Comparison of ENCODE assay signal across 18 cellular contexts in the genomic region with DNA sequence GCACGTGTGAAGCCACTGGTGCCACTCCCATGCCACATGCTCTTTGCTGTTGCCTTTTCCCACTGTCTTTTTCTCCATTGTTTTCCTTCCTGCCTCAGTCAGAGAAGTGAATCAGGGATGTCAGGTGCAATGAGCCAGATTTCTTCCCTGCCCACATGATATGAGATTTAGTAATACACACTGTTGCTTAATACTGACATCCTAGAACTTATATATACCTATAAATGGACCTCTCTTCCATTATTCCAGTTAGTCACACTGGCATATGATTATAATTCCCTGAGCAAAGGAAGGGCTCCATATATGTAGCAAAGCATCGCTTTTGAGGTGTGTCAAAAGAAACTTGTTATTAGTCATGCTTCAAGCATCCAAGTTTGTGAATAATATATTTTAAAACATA. TPM values are rescaled to one million over a fixed set of nuclear protein-coding genes. Genes with fewer than 3 reads are reported as not detected.
DNase-seq lines count a peak whose midpoint lies in the region; ATAC-seq, FAIRE-seq and TF ChIP-seq lines count a peak whose summit lies in the region.
"Had no signal": no experiment of that assay in that cellular context is flagged by ENCODE, and none has a peak within 500 bp of the region (broad histone marks: within the 10 kb centered on the region; RNA-seq: fewer than 3 reads in every experiment).

No MANE protein-coding gene starts in this region.

- no peak overlapping the region for H2BK120ac ChIP-seq in mesenchymal stem cell (ENCODE audit: low read depth, low read length)

- WGBS in GM23248 (ENCODE audit: low coverage in 1 of 2, low lambda C conversion rate in 2 of 2, missing lambda C conversion rate in 2 of 2), 2 experiments, result 76 to 81% methylated on average over 2 of the region's 2 CpGs
- 69% methylated on average over 1 of the region's 2 CpGs for WGBS in mesenchymal stem cell
- WGBS in hepatocyte (ENCODE audit: low lambda C conversion rate, missing lambda C conversion rate), result 97% methylated on average over 2 of the region's 2 CpGs

- H3K9ac ChIP-seq in GM23248, result no peak overlapping the region
- H3K9ac ChIP-seq in PC-3 (ENCODE audit: low read length), result peak overlapping the region; percentile 41; the same call in 1 of the 2 replicates
- no peak overlapping the region for H3K9ac ChIP-seq in endothelial cell of umbilical vein (replicated peaks; ENCODE audit: extremely low read depth, insufficient read depth, low read length)
- H3K9ac ChIP-seq in mesenchymal stem cell (ENCODE audit: low read length), result no peak overlapping the region
- H3K9ac ChIP-seq: neural progenitor cell had no signal

- dilution Hi-C loops in endothelial cell of umbilical vein (cut with MboI; ENCODE audit: extremely low pct_ligation_motif_present, low sequenced_read_pairs), result no loop called here

- H4K8ac ChIP-seq in mesenchymal stem cell (ENCODE audit: low read length), result no peak overlapping the region

- H3K4me3 ChIP-seq in GM23248 (no peak overlapping the region), PC-3 (ENCODE audit: low read length) (no peak overlapping the region), endothelial cell of umbilical vein (replicated peaks in 1 of 3; ENCODE audit: insufficient read depth in 1 of 3, low read depth in 1 of 3, low read length in 3 of 3) (no peak overlapping the region), mesenchymal stem cell (ENCODE audit: insufficient read depth in 1 of 2, low read depth in 1 of 2, low read length in 2 of 2) (no peak overlapping the region), hepatocyte (no peak overlapping the region)
- H3K4me3 ChIP-seq: coronary artery, neural progenitor cell, SK-N-MC had no signal

- no peak overlapping the region for H2BK5ac ChIP-seq in mesenchymal stem cell (ENCODE audit: low read depth, low read length, poor library complexity, severe bottlenecking)

- no peaks in the 10 kb centered on the region for H3K9me3 ChIP-seq in GM23248 (ENCODE audit: low read depth)
- H3K9me3 ChIP-seq in PC-3 (ENCODE audit: low read length), result no peaks in the 10 kb centered on the region
- no peaks in the 10 kb centered on the region for H3K9me3 ChIP-seq in endothelial cell of umbilical vein (replicated peaks; ENCODE audit: control insufficient read depth, insufficient read depth, low read length)
- H3K9me3 ChIP-seq in mesenchymal stem cell (ENCODE audit: control insufficient read depth, low read length), result no peaks in the 10 kb centered on the region
- no peaks in the 10 kb centered on the region for H3K9me3 ChIP-seq in hepatocyte (ENCODE audit: low read depth)

- DNase-seq in GM23248 (peak; percentile 50), PC-3 (peak; percentile 73), endothelial cell of umbilical vein (ENCODE audit: low read depth, low spot score) (no peak), mesenchymal stem cell (no peak), SHP77 treated with DMSO at 0.1 percent for 48 hours (lab: John Stamatoyannopoulos, UW) (no peak), D721Med (ENCODE audit: insufficient read length, low spot score) (no peak), posterior vena cava (ENCODE audit: low spot score) (no peak), hepatocyte (ENCODE audit: low spot score) (no peak)
- DNase-seq: activated CD4-positive, alpha-beta T cell treated with anti-CD3 and anti-CD28 coated beads for 1 hour; activated CD8-positive, alpha-beta memory T cell treated with anti-CD3 and anti-CD28 coated beads, Interleukin-2, amount 10 ng/mL, durations not matched to agents 7 days and 5 days; anterior cingulate cortex; hippocampal formation; NCI-H1436; stimulated activated CD4-positive, alpha-beta T cell treated with anti-CD3 and anti-CD28 coated beads, Interleukin-12 subunit alpha, Interleukin-12 subunit beta, amount 100 ng/mL, for 4 hours had no signal

- TF ChIP-seq CTCF in PC-3 (conservative IDR thresholded peaks at IDR 0.05; ENCODE audit: low read depth, low read length), result no peak
- TF ChIP-seq CTCF in endothelial cell of umbilical vein (IDR thresholded peaks at IDR 0.05; ENCODE audit: extremely low read depth in 1 of 2, insufficient read depth in 1 of 2, low read depth in 1 of 2, low read length in 2 of 2), result no peak
- no peak for TF ChIP-seq CTCF in D721Med (IDR thresholded peaks at IDR 0.05; ENCODE audit: insufficient read depth, missing control alignments)
- no peak for TF ChIP-seq CTCF in hepatocyte (IDR thresholded peaks at IDR 0.05; ENCODE audit: poor library complexity)

- CTCF ChIA-PET in PC-3 (lab: Charles Lee), result no interaction called here
- CTCF ChIA-PET in endothelial cell of umbilical vein (lab: Charles Lee), result interaction anchor here (0.6 to 1.3 kb wide), 6 partner anchors 9 to 507 kb away, joined by 3 to 4 read pairs (median 3); no protein-coding TSS in a partner anchor

- H2AK5ac ChIP-seq in mesenchymal stem cell (ENCODE audit: low read length, severe bottlenecking), result no peak overlapping the region

- H4K20me1 ChIP-seq in GM23248 (ENCODE audit: insufficient read depth), result no peaks in the 10 kb centered on the region
- no peaks in the 10 kb centered on the region for H4K20me1 ChIP-seq in PC-3 (ENCODE audit: low read length)
- H4K20me1 ChIP-seq in endothelial cell of umbilical vein (replicated peaks; ENCODE audit: control insufficient read depth, extremely low read depth, insufficient read depth, low read length), result no peaks in the 10 kb centered on the region
- H4K20me1 ChIP-seq in hepatocyte (ENCODE audit: insufficient read depth, poor library complexity, severe bottlenecking), result no peaks in the 10 kb centered on the region

- H3K14ac ChIP-seq in mesenchymal stem cell (ENCODE audit: low read length in 2 of 2), result no peak overlapping the region

- H3K9me1 ChIP-seq in endothelial cell of umbilical vein (replicated peaks; ENCODE audit: control insufficient read depth, extremely low read depth, insufficient read depth, low read length), result no peaks in the 10 kb centered on the region

- no peaks in the 10 kb centered on the region for H3K79me2 ChIP-seq in GM23248 (ENCODE audit: insufficient read depth)
- no peaks in the 10 kb centered on the region for H3K79me2 ChIP-seq in PC-3 (ENCODE audit: low read length)
- H3K79me2 ChIP-seq in endothelial cell of umbilical vein (ENCODE audit: control insufficient read depth, insufficient read depth, low read length), result no peaks in the 10 kb centered on the region
- no peaks in the 10 kb centered on the region for H3K79me2 ChIP-seq in hepatocyte

- BruUV-seq in PC-3 (replicated peaks; lab: Mats Ljungman, UMichigan), result no TSS peak
- no TSS peak for BruUV-seq in endothelial cell of umbilical vein (replicated peaks; lab: Mats Ljungman, UMichigan)

- in situ Hi-C loops in GM23248 (cut with MboI), result no loop called here

- no peak for TF ChIP-seq POLR2A in endothelial cell of umbilical vein (IDR thresholded peaks at IDR 0.05; ENCODE audit: low read depth, low read length)

- POLR2A ChIA-PET in PC-3 (lab: Charles Lee; ENCODE audit: unreplicated experiment) (no interaction called here), endothelial cell of umbilical vein (lab: Charles Lee) (no interaction called here)

- H3K9me2 ChIP-seq in GM23248 (ENCODE audit: insufficient read depth) (no peaks in the 10 kb centered on the region; the same call in 1 of the 2 replicates), PC-3 (replicated peaks; ENCODE audit: low read length) (no peaks in the 10 kb centered on the region), hepatocyte (replicated peaks; ENCODE audit: insufficient read depth) (no peaks in the 10 kb centered on the region)

- no peak overlapping the region for H2AFZ ChIP-seq in GM23248
- no peak overlapping the region for H2AFZ ChIP-seq in PC-3 (ENCODE audit: low read length)
- no peak overlapping the region for H2AFZ ChIP-seq in endothelial cell of umbilical vein (ENCODE audit: low read depth, low read length)
- H2AFZ ChIP-seq in mesenchymal stem cell (ENCODE audit: low read depth, low read length), result no peak overlapping the region
- H2AFZ ChIP-seq in hepatocyte, result no peak overlapping the region
- H2AFZ ChIP-seq: neural progenitor cell had no signal

- peak overlapping the region; percentile 36 for H4K91ac ChIP-seq in mesenchymal stem cell (ENCODE audit: low read length)

- H3F3A ChIP-seq in GM23248 (ENCODE audit: insufficient read depth), result peaks cover 35% of the 10 kb centered on the region
- no peaks in the 10 kb centered on the region for H3F3A ChIP-seq in PC-3 (ENCODE audit: low read length, unreplicated experiment)

- no peaks in the 10 kb centered on the region for H3K27me3 ChIP-seq in GM23248 (replicated peaks; ENCODE audit: insufficient read depth)
- H3K27me3 ChIP-seq in PC-3 (ENCODE audit: low read length), result no peaks in the 10 kb centered on the region
- no peaks in the 10 kb centered on the region for H3K27me3 ChIP-seq in endothelial cell of umbilical vein (ENCODE audit: control insufficient read depth in 2 of 2, insufficient read depth in 2 of 2, low read length in 2 of 2)
- H3K27me3 ChIP-seq in mesenchymal stem cell (ENCODE audit: control insufficient read depth in 1 of 2, insufficient read depth in 1 of 2, low read length in 2 of 2), result no peaks in the 10 kb centered on the region
- no peaks in the 10 kb centered on the region for H3K27me3 ChIP-seq in hepatocyte
- H3K27me3 ChIP-seq: neural progenitor cell had no signal

- H2BK12ac ChIP-seq in mesenchymal stem cell (ENCODE audit: low read length in 2 of 2), result peak overlapping the region; percentile 46 to 75

- H3K4me1 ChIP-seq in GM23248 (ENCODE audit: insufficient read depth) (peaks cover 28% of the 10 kb centered on the region), PC-3 (ENCODE audit: insufficient read depth, low read length) (peaks cover 34% of the 10 kb centered on the region), endothelial cell of umbilical vein (ENCODE audit: control insufficient read depth, extremely low read depth, insufficient read depth, low read length) (peaks cover 25% of the 10 kb centered on the region), mesenchymal stem cell (ENCODE audit: control insufficient read depth, insufficient read depth, low read depth, low read length) (peaks cover 3% of the 10 kb centered on the region), hepatocyte (ENCODE audit: insufficient read depth) (peaks cover 10% of the 10 kb centered on the region)

- no peaks in the 10 kb centered on the region for H3K36me3 ChIP-seq in GM23248 (ENCODE audit: low read depth)
- H3K36me3 ChIP-seq in PC-3 (ENCODE audit: low read depth, low read length), result no peaks in the 10 kb centered on the region
- H3K36me3 ChIP-seq in endothelial cell of umbilical vein (ENCODE audit: control insufficient read depth in 2 of 2, extremely low read depth in 1 of 2, insufficient read depth in 2 of 2, low read length in 2 of 2), result no peaks in the 10 kb centered on the region
- H3K36me3 ChIP-seq in mesenchymal stem cell (ENCODE audit: control insufficient read depth in 1 of 2, insufficient read depth in 2 of 2, low read depth in 1 of 2, low read length in 2 of 2), result no peaks in the 10 kb centered on the region
- H3K36me3 ChIP-seq in hepatocyte (replicated peaks; ENCODE audit: insufficient read depth, low read depth), result no peaks in the 10 kb centered on the region
- H3K36me3 ChIP-seq: neural progenitor cell had no signal

- intact Hi-C loops in PC-3 (cut with micrococcal nuclease), result no loop called here
- intact Hi-C loops in endothelial cell of umbilical vein (cut with micrococcal nuclease), result no loop called here
- intact Hi-C loops in posterior vena cava (cut with DNase I), result no loop called here

- FAIRE-seq in endothelial cell of umbilical vein (lab: Jason Lieb, UNC) (no peak), D721Med (lab: Jason Lieb, UNC) (no peak)

- no peak overlapping the region for H3K27ac ChIP-seq in GM23248
- H3K27ac ChIP-seq in PC-3 (ENCODE audit: low read length), result peak overlapping the region; percentile 85
- H3K27ac ChIP-seq in endothelial cell of umbilical vein (ENCODE audit: insufficient read depth, low read depth, low read length), result no peak overlapping the region
- no peak overlapping the region for H3K27ac ChIP-seq in mesenchymal stem cell (ENCODE audit: low read length, poor library complexity, severe bottlenecking)
- H3K27ac ChIP-seq in hepatocyte, result no peak overlapping the region
- H3K27ac ChIP-seq: coronary artery, neural progenitor cell, SK-N-MC had no signal

- peak overlapping the region in 1 of 2 experiments; percentile 25 for H3K18ac ChIP-seq in mesenchymal stem cell (ENCODE audit: low read depth in 1 of 2, low read length in 2 of 2)

- ATAC-seq in PC-3, result peak; percentile 69
- ATAC-seq: activated CD8-positive, alpha-beta memory T cell treated with anti-CD3 and anti-CD28 coated beads, Interleukin-2, amount 10 ng/mL, durations not matched to agents 7 days and 5 days; HCT116 had no signal

- peak overlapping the region in 1 of 2 experiments; percentile 24 for H3K4ac ChIP-seq in mesenchymal stem cell (ENCODE audit: low read depth in 1 of 2, low read length in 2 of 2)

- H3K79me1 ChIP-seq in mesenchymal stem cell (replicated peaks; ENCODE audit: low read length, poor library complexity, severe bottlenecking), result no peaks in the 10 kb centered on the region

- no peak overlapping the region for H3K23ac ChIP-seq in mesenchymal stem cell (ENCODE audit: low read length in 2 of 2)

- no peak overlapping the region for H3K4me2 ChIP-seq in GM23248 (ENCODE audit: unreplicated experiment)
- peak overlapping the region; percentile 31 for H3K4me2 ChIP-seq in PC-3 (ENCODE audit: low read length)
- H3K4me2 ChIP-seq in endothelial cell of umbilical vein (ENCODE audit: insufficient read depth, low read length), result peak overlapping the region; percentile 12
- no peak overlapping the region for H3K4me2 ChIP-seq in mesenchymal stem cell (ENCODE audit: low read length, poor library complexity, severe bottlenecking)
- no peak overlapping the region for H3K4me2 ChIP-seq in hepatocyte
- H3K4me2 ChIP-seq: neural progenitor cell had no signal

- H2BK15ac ChIP-seq in mesenchymal stem cell (ENCODE audit: low read depth, poor library complexity, severe bottlenecking), result no peak overlapping the region

RNA-seq across cellular contexts. Expression of a gene that starts 48.4 kb away (rescaled TPM):
- 10.4 and 12.0 TPM in 2 replicates for total RNA-seq in GM23248 (2014; rRNA removed; shearing (Covaris generic))
- 2.1 and 2.3 TPM in 2 replicates for polyA plus RNA-seq in GM23248 (2016; fragmentation: Nextera tagmentation; extraction: Ambion mirVana)
- total RNA-seq in PC-3 (2014; rRNA removed), result 6.7 and 7.3 TPM in 2 replicates
- total RNA-seq in endothelial cell of umbilical vein, result 2.5 and 6.5 TPM in 2 replicates
- 4.3 and 5.2 TPM in 2 replicates for polyA plus RNA-seq in endothelial cell of umbilical vein
- polyA plus RNA-seq in endothelial cell of umbilical vein (2011; cell fraction: cytosol; rRNA removed), result 2.4 and 3.8 TPM in 2 replicates
- polyA plus RNA-seq in endothelial cell of umbilical vein (2011; cell fraction: nucleus; rRNA removed), result 2.0 and 2.8 TPM in 2 replicates
- polyA plus RNA-seq in endothelial cell of umbilical vein (2012), result 9.8 and 10.6 TPM in 2 replicates
- 3.1 and 3.8 TPM in 2 replicates for polyA minus RNA-seq in endothelial cell of umbilical vein
- polyA minus RNA-seq in endothelial cell of umbilical vein (2011; cell fraction: cytosol; rRNA and poly(A)+ RNA removed), result not detected
- 1.4 and 3.0 TPM in 2 replicates for polyA minus RNA-seq in endothelial cell of umbilical vein (2011; cell fraction: nucleus; rRNA and poly(A)+ RNA removed)
- polyA plus RNA-seq in mesenchymal stem cell (2013, experiment 1 of 2), result 42.8 TPM
- 43.5 TPM for polyA plus RNA-seq in mesenchymal stem cell (2013, experiment 2 of 2)
- total RNA-seq in posterior vena cava, result 1 to 10 TPM; 2.5 to 3.4 TPM
- total RNA-seq in hepatocyte, result 14.4 and 16.1 TPM in 2 replicates
- 12.2 and 12.5 TPM in 2 replicates for polyA plus RNA-seq in hepatocyte

Comparison
In these comparisons a context has a peak if more than half of its experiments do, and no peak if none do; other contexts are left out.
1. DNase-seq: peak in GM23248 (single experiment) and PC-3 (single experiment); none in endothelial cell of umbilical vein (single experiment), mesenchymal stem cell (single experiment), SHP77 treated with DMSO at 0.1 percent for 48 hours (single experiment), D721Med (single experiment), posterior vena cava (single experiment) and hepatocyte (single experiment).
2. H3K4me2 ChIP-seq: peak in PC-3 (single experiment) and endothelial cell of umbilical vein (single experiment); none in GM23248 (single experiment), mesenchymal stem cell (single experiment) and hepatocyte (single experiment).